ENCODE assay signal across 1 cellular context in the genomic region with DNA sequence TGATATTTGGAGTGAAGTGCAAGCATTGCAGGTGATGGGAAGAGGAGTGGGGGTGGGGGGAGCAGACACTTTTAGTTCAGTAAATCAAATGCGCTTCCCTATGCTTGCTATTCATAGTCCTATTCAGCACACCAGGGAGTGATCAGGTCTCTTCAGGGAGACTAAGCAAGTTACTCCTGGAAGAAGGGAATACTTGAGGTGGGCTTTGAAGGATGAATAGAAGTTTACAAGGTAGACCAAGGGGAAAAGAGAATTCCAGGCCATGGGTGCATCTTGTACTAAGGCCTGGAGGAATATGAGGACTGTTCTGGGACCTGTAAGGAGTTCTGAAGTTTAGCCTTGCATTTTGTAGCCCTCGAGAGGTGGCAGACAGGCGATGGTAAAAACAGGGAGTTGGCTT.
TF ChIP-seq lines count a peak whose summit lies in the region.

No MANE protein-coding gene starts in this region.

TF ChIP-seq in HEK293, 187 proteins besides CTCF, POLR2A, EP300 and RAD21 (continued from another document):
- peak; percentile 68 for TF ChIP-seq ZFP3 (tag by site-specific recombination; IDR thresholded peaks at IDR 0.05; ENCODE audit: low read depth)
